ENCODE assay signal across 18 cellular contexts in the genomic region with DNA sequence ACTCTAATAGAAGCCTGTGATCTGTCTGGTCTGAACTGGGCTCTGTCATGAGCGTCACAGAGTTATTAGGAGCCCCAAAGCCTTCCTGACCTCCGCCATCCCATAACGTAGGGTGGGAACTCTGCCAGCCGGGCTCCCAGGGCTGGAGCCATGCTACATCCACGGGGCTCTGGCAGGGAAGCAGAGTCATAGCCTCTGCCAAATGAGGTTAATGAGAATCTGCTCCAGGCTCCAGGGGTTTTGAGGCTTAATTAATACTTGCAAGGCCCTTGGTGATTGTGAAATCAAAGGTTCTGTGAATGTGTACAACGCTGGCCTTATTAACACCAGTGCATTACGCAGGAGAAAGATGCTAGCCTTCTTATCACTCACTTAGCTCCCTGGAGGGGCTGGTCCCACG. TPM values are rescaled to one million over a fixed set of nuclear protein-coding genes. Genes with fewer than 3 reads are reported as not detected.
DNase-seq lines count a peak whose midpoint lies in the region; ATAC-seq, FAIRE-seq and TF ChIP-seq lines count a peak whose summit lies in the region.
"Had no signal": no experiment of that assay in that cellular context is flagged by ENCODE, and none has a peak within 500 bp of the region (broad histone marks: within the 10 kb centered on the region; RNA-seq: fewer than 3 reads in every experiment).

No MANE protein-coding gene starts in this region.

- H3K4me1 ChIP-seq in K562 (replicated peaks in 1 of 2; ENCODE audit: control insufficient read depth in 2 of 2, insufficient read depth in 2 of 2, low read length in 2 of 2) = no peaks in the 10 kb centered on the region
- no peaks in the 10 kb centered on the region for H3K4me1 ChIP-seq in neuronal stem cell (ENCODE audit: control insufficient read depth in 2 of 2, insufficient read depth in 1 of 2, low read depth in 1 of 2, low read length in 2 of 2)
- H3K4me1 ChIP-seq: A549 had no signal

- peaks cover 3% of the 10 kb centered on the region for H3K79me1 ChIP-seq in neuronal stem cell (ENCODE audit: low read depth, low read length)

- H3K27ac ChIP-seq in K562 (ENCODE audit: extremely low read depth, low read depth, low read length) = no peak overlapping the region
- H3K27ac ChIP-seq in neuronal stem cell (replicated peaks; ENCODE audit: low read length) = no peak overlapping the region
- H3K27ac ChIP-seq: A549 had no signal

- CTCF ChIA-PET in K562 (lab: Yijun Ruan, JAX; ENCODE audit: low intra/inter-chr PET ratio) = no interaction called here

- H3K36me3 ChIP-seq in K562 (ENCODE audit: control insufficient read depth, insufficient read depth, low read length) = no peaks in the 10 kb centered on the region
- H3K36me3 ChIP-seq in neuronal stem cell (replicated peaks in 1 of 2; ENCODE audit: control insufficient read depth in 2 of 2, insufficient read depth in 2 of 2, low read length in 2 of 2) = no peaks in the 10 kb centered on the region

- H2BK15ac ChIP-seq in neuronal stem cell (ENCODE audit: low read length) = no peak overlapping the region

- no peak overlapping the region for H4K8ac ChIP-seq in neuronal stem cell (ENCODE audit: low read depth, low read length)

- no peak overlapping the region for H3K14ac ChIP-seq in neuronal stem cell (ENCODE audit: low read length)

- WGBS in K562 (ENCODE audit: insufficient coverage, low coverage, missing lambda C conversion rate) = 2% methylated on average over 8 of the region's 8 CpGs
- no CpG with 5 or more reads among the region's 8 CpGs for WGBS in neuronal stem cell (ENCODE audit: extremely low coverage in 2 of 2, insufficient read length in 2 of 2, insufficient replicate concordance in 1 of 2), 2 donors

- TF ChIP-seq RAD21 in K562 (CRISPR knock-in tag; conservative IDR thresholded peaks at IDR 0.05 in 1 of 2, IDR thresholded peaks at IDR 0.05 in 1 of 2) = no peak

- no peak overlapping the region for H3K4ac ChIP-seq in neuronal stem cell (ENCODE audit: low read length)

- H4K91ac ChIP-seq in neuronal stem cell (ENCODE audit: low read depth, low read length, poor library complexity) = no peak overlapping the region

- no peak overlapping the region for H2BK5ac ChIP-seq in neuronal stem cell (ENCODE audit: low read length)

- TF ChIP-seq EP300 in K562 (IDR thresholded peaks at IDR 0.05; ENCODE audit: low read length) = no peak

- no peak for TF ChIP-seq POLR2A in K562 (conservative IDR thresholded peaks at IDR 0.05)

- H3K27me3 ChIP-seq in K562 (ENCODE audit: control insufficient read depth in 2 of 2, insufficient read depth in 2 of 2, low read length in 2 of 2) (peaks cover 4 to 38% of the 10 kb centered on the region in 2 experiments; a peak in 4 of 5 replicates), neuronal stem cell (ENCODE audit: control insufficient read depth in 3 of 3, insufficient read depth in 3 of 3, low read depth in 1 of 3, low read length in 3 of 3) (peaks cover 0 to 17% (median 0%) of the 10 kb centered on the region in 3 experiments)

- H3K9ac ChIP-seq in K562 (ENCODE audit: insufficient read depth in 1 of 2, low read depth in 2 of 2, low read length in 2 of 2) (no peak overlapping the region), neuronal stem cell (ENCODE audit: low read depth, low read length, poor library complexity) (no peak overlapping the region)

- intact Hi-C loops in K562 (cut with micrococcal nuclease) = no loop called here

- no peak for FAIRE-seq in K562 (lab: Jason Lieb, UNC)
- FAIRE-seq: A549 had no signal

- peak overlapping the region; percentile 56 for H2AK5ac ChIP-seq in neuronal stem cell (ENCODE audit: low read depth, low read length)

- BruUV-seq in K562 (replicated peaks; lab: Mats Ljungman, UMichigan) = no TSS peak

- H3K9me3 ChIP-seq in K562 (replicated peaks; ENCODE audit: control insufficient read depth, insufficient read depth, low read depth, low read length) (no peaks in the 10 kb centered on the region), neuronal stem cell (replicated peaks in 1 of 2; ENCODE audit: control insufficient read depth in 2 of 2, insufficient read depth in 1 of 2, low read depth in 1 of 2, low read length in 2 of 2) (peaks cover 0 to 2% of the 10 kb centered on the region in 2 donors)

- H3K4me2 ChIP-seq in K562 (ENCODE audit: insufficient read depth, low read length) = no peak overlapping the region
- H3K4me2 ChIP-seq in neuronal stem cell (ENCODE audit: insufficient read depth, low read length, poor library complexity, severe bottlenecking) = no peak overlapping the region
- H3K4me2 ChIP-seq: A549 had no signal

- H3K4me3 ChIP-seq in K562 (no peak overlapping the region), neuronal stem cell (ENCODE audit: low read length in 2 of 2) (no peak overlapping the region)
- H3K4me3 ChIP-seq: A549 had no signal

- H4K20me1 ChIP-seq in K562 (replicated peaks; ENCODE audit: control insufficient read depth, insufficient read depth, low read length) = no peaks in the 10 kb centered on the region

- H2BK12ac ChIP-seq in neuronal stem cell (ENCODE audit: low read length) = no peak overlapping the region

- H3K18ac ChIP-seq in neuronal stem cell (ENCODE audit: low read length) = peak overlapping the region; percentile 44

- no peak overlapping the region for H3K23ac ChIP-seq in neuronal stem cell (ENCODE audit: low read depth, low read length, poor library complexity)

- no peaks in the 10 kb centered on the region for H3K9me1 ChIP-seq in K562 (ENCODE audit: control insufficient read depth, insufficient read depth, low read length)

- no peak for ATAC-seq in K562
- no peak for ATAC-seq in GM18519 (IDR thresholded peaks at IDR 0.05; ENCODE audit: low FRiP score, unreplicated experiment)

- H2AFZ ChIP-seq in K562 (ENCODE audit: low read depth, low read length) (no peak overlapping the region), neuronal stem cell (ENCODE audit: low read length) (no peak overlapping the region)

- TF ChIP-seq CTCF in K562 (IDR thresholded peaks at IDR 0.05 in 2 of 3, conservative IDR thresholded peaks at IDR 0.05 in 1 of 3; ENCODE audit: insufficient read depth in 2 of 3, low read depth in 1 of 3, low read length in 3 of 3) = no peak

- DNase-seq in G401 (ENCODE audit: low spot score) (peak; percentile 7), NCI-H69 (lab: John Stamatoyannopoulos, UW) (peak; percentile 67), K562 (ENCODE audit: extremely low read depth in 1 of 4, low spot score in 3 of 4) (no peak), neuronal stem cell (ENCODE audit: low spot score) (no peak), HT-29 (ENCODE audit: low spot score) (no peak), activated gamma-delta T cell treated with Interleukin-2 at 50 U/mL for 16 hours (no peak), RKO (ENCODE audit: low spot score) (no peak)
- DNase-seq: C1 segment of cervical spinal cord, DMS79, H9, Kasumi-1, MM.1S, NCI-H1694 treated with DMSO at 0.1 percent for 48 hours, NCI-H2107, NCI-H524, Right ventricle myocardium superior had no signal

- H3K79me2 ChIP-seq in K562 (ENCODE audit: control insufficient read depth, insufficient read depth, low read length) = no peaks in the 10 kb centered on the region

- POLR2A ChIA-PET in K562 (lab: Yijun Ruan, JAX) = interaction anchor here (0.7 kb wide), 1 partner anchor 23 kb away, joined by 3 read pairs; no protein-coding TSS in a partner anchor

- in situ Hi-C loops in G401 (cut with HindIII; ENCODE audit: low sequenced_read_pairs) = no loop called here
- in situ Hi-C loops in K562 (cut with MboI) = no loop called here

- no peak overlapping the region for H2BK120ac ChIP-seq in neuronal stem cell (ENCODE audit: low read depth, low read length)

RNA-seq across cellular contexts. Expression of a gene that starts 42.4 kb away (rescaled TPM):
- 32.5 and 37.0 TPM in 2 replicates for total RNA-seq in G401 (2014; rRNA removed; shearing (Covaris generic))
- total RNA-seq in K562 (2011; cell fraction: chromatin; rRNA removed; ENCODE audit: low replicate concordance) = 0.79 and 3.6 TPM in 2 replicates
- 0.83 and 1.8 TPM in 2 replicates for total RNA-seq in K562 (2011; cell fraction: nucleolus; rRNA removed)
- 1.9 and 25.6 TPM in 2 replicates for total RNA-seq in K562 (2011; cell fraction: nucleoplasm; rRNA removed)
- total RNA-seq in K562 (2014; rRNA removed) (2.0 and 2.7 TPM in 2 replicates), K562 (2014; rRNA removed; fragmentation: Illumina TruSeq; extraction: Trizol) (2.4 and 3.0 TPM in 2 replicates), K562 (2015; rRNA removed; fragmentation: Illumina TruSeq; extraction: Trizol) (1.8 and 2.6 TPM in 2 replicates), K562 (2021) (2.4 and 2.9 TPM in 2 replicates)
- polyA plus RNA-seq in K562 (2011; rRNA removed) (1.2 and 1.7 TPM in 2 replicates), K562 (2014; fragmentation: Illumina TruSeq; extraction: Trizol) (2.4 and 2.7 TPM in 2 replicates), K562 (2014; fragmentation: Nextera tagmentation; extraction: Ambion mirVana) (under 1 TPM; 0.66 to 0.78 TPM), K562 (2014; rRNA removed) (2.3 and 5.7 TPM in 2 replicates)
- polyA plus RNA-seq in K562 (2011; cell fraction: cytosol; rRNA removed) = 0.80 and 1.4 TPM in 2 replicates
- polyA plus RNA-seq in K562 (2011; cell fraction: nucleus; rRNA removed) = 0.73 and 1.4 TPM in 2 replicates
- 2.2 and 7.6 TPM in 2 replicates for polyA plus RNA-seq in K562 (2012)
- polyA minus RNA-seq in K562 (2011; rRNA and poly(A)+ RNA removed) = 2.0 and 2.2 TPM in 2 replicates
- polyA minus RNA-seq in K562 (2011; cell fraction: cytosol; rRNA and poly(A)+ RNA removed) = 0.27 and 1.6 TPM in 2 replicates
- 0.89 and 1.1 TPM in 2 replicates for polyA minus RNA-seq in K562 (2011; cell fraction: nucleus; rRNA and poly(A)+ RNA removed)
- polyA plus RNA-seq in neuronal stem cell (2013, experiment 1 of 2) = 58.9 TPM
- polyA plus RNA-seq in neuronal stem cell (2013, experiment 2 of 2) = 65.3 TPM
- total RNA-seq in HT-29 (2014; rRNA removed; shearing (Covaris generic)) = 8.3 and 9.3 TPM in 2 replicates

RNA-seq across cellular contexts. Expression of a gene that starts 48.4 kb away (rescaled TPM):
- 0.03 and 0.18 TPM in 2 replicates for total RNA-seq in G401 (2014; rRNA removed; shearing (Covaris generic))
- total RNA-seq in K562 (2011; cell fraction: chromatin; rRNA removed; ENCODE audit: low replicate concordance) = 1.3 TPM in 2 replicates
- 1.0 and 1.4 TPM in 2 replicates for total RNA-seq in K562 (2011; cell fraction: nucleolus; rRNA removed)
- total RNA-seq in K562 (2011; cell fraction: nucleoplasm; rRNA removed) = 0.81 and 1.8 TPM in 2 replicates
- total RNA-seq in K562 (2014; rRNA removed) (0.64 and 1.2 TPM in 2 replicates), K562 (2014; rRNA removed; fragmentation: Illumina TruSeq; extraction: Trizol) (0.11 TPM in 1 of 2 replicates, not detected in the other), K562 (2015; rRNA removed; fragmentation: Illumina TruSeq; extraction: Trizol) (0.23 and 0.72 TPM in 2 replicates), K562 (2021) (0.94 and 1.2 TPM in 2 replicates)
- polyA plus RNA-seq in K562 (2011; rRNA removed) (0.12 and 0.18 TPM in 2 replicates), K562 (2014; fragmentation: Illumina TruSeq; extraction: Trizol) (0.12 and 1.00 TPM in 2 replicates), K562 (2014; fragmentation: Nextera tagmentation; extraction: Ambion mirVana) (under 1 TPM; 0.03 to 0.08 TPM), K562 (2014; rRNA removed) (0.19 and 0.42 TPM in 2 replicates)
- 0.07 and 0.33 TPM in 2 replicates for polyA plus RNA-seq in K562 (2011; cell fraction: cytosol; rRNA removed)
- 0.50 and 0.63 TPM in 2 replicates for polyA plus RNA-seq in K562 (2011; cell fraction: nucleus; rRNA removed)
- polyA plus RNA-seq in K562 (2012) = 0.94 and 3.7 TPM in 2 replicates
- polyA minus RNA-seq in K562 (2011; rRNA and poly(A)+ RNA removed) = not detected in 2 replicates
- 0.19 TPM in 1 of 2 replicates, not detected in the other for polyA minus RNA-seq in K562 (2011; cell fraction: cytosol; rRNA and poly(A)+ RNA removed)
- 0.40 TPM in 1 of 2 replicates, not detected in the other for polyA minus RNA-seq in K562 (2011; cell fraction: nucleus; rRNA and poly(A)+ RNA removed)
- 0.21 TPM for polyA plus RNA-seq in neuronal stem cell (2013, experiment 1 of 2)
- polyA plus RNA-seq in neuronal stem cell (2013, experiment 2 of 2) = 0.15 TPM
- total RNA-seq in HT-29 (2014; rRNA removed; shearing (Covaris generic)) = 45.7 and 50.7 TPM in 2 replicates

Comparison
In these comparisons a context has a peak if more than half of its experiments do, and no peak if none do; other contexts are left out.
1. DNase-seq: peak in G401 (single experiment) and NCI-H69 (single experiment); none in K562 (0 of 4), neuronal stem cell (single experiment), HT-29 (single experiment), activated gamma-delta T cell treated with Interleukin-2 at 50 U/mL for 16 hours (single experiment) and RKO (single experiment).
2. RNA of a gene that starts 48.4 kb away (total RNA-seq): 45.7 to 50.7 TPM in HT-29; 0.11 to 1.8 TPM in K562 and 0.03 to 0.18 TPM in G401; every median in the first group is over 10 times any median in the second.